Comparison of ENCODE assay signal across 17 cellular contexts in genomic region chr11:64314805-64315561, GRCh38. TPM values are rescaled to one million over a fixed set of nuclear protein-coding genes. Genes with fewer than 3 reads are reported as not detected.
A peak's percentile ranks its signal among the peaks of the same experiment; 100 is the strongest.
DNase-seq lines count a peak whose midpoint lies in the region; ATAC-seq, FAIRE-seq and TF ChIP-seq lines count a peak whose summit lies in the region.
"Had no signal": no experiment of that assay in that cellular context is flagged by ENCODE, and none has a peak within 500 bp of the region (broad histone marks: within the 10 kb centered on the region; RNA-seq: fewer than 3 reads in every experiment).

No MANE protein-coding gene starts in this region.

- no peaks in the 10 kb centered on the region for H4K20me1 ChIP-seq in OCI-LY7 (ENCODE audit: insufficient read depth, low read length)
- H4K20me1 ChIP-seq in H1 (replicated peaks in 1 of 2; ENCODE audit: control insufficient read depth in 1 of 2, insufficient read depth in 2 of 2, low read length in 2 of 2) = peaks cover 0 to 3% of the 10 kb centered on the region in 2 experiments

- no peak overlapping the region for H3K9ac ChIP-seq in H1 (replicated peaks in 1 of 4; ENCODE audit: extremely low read depth in 1 of 4, low read depth in 3 of 4, low read length in 3 of 4)

- H3K27ac ChIP-seq in OCI-LY7 (ENCODE audit: low read depth, low read length, poor library complexity, severe bottlenecking) = no peak overlapping the region
- H3K27ac ChIP-seq in H1 (ENCODE audit: low read depth, low read length) = no peak overlapping the region
- peak overlapping the region in 3 of 4 donors; percentile 41 to 63 (median 47) for H3K27ac ChIP-seq in sigmoid colon
- H3K27ac ChIP-seq: thyroid gland had no signal

- no TSS peak for BruUV-seq in OCI-LY7 (replicated peaks; lab: Mats Ljungman, UMichigan)

- H3K4me3 ChIP-seq in OCI-LY7 (ENCODE audit: low read depth, low read length, poor library complexity, severe bottlenecking) = no peak overlapping the region
- H3K4me3 ChIP-seq in H1 (ENCODE audit: extremely low read depth in 1 of 4, insufficient read depth in 2 of 4, low read depth in 3 of 4, low read length in 4 of 4) = no peak overlapping the region
- no peak overlapping the region for H3K4me3 ChIP-seq in sigmoid colon
- H3K4me3 ChIP-seq: ovary, thyroid gland had no signal

- peaks cover 9% of the 10 kb centered on the region; the same call in 1 of the 2 replicates for H3K79me1 ChIP-seq in H1 (ENCODE audit: low read depth, low read length)

- POLR2A ChIA-PET in OCI-LY7 (lab: Charles Lee) = no interaction called here
- POLR2A ChIA-PET in H1 (lab: Charles Lee; ENCODE audit: partially characterized antibody) = interaction anchor here (0.7 to 6.6 kb wide), 7 partner anchors 7 to 68 kb away, joined by 3 to 61 read pairs (median 3); partner anchors contain the start of gene ESRRA

- no peak overlapping the region for H3K56ac ChIP-seq in H1 (replicated peaks; ENCODE audit: insufficient read length, low read depth, low read length)

- H3K27me3 ChIP-seq in H1 (replicated peaks in 1 of 4; ENCODE audit: control insufficient read depth in 3 of 4, extremely low read depth in 1 of 4, insufficient read depth in 3 of 4, low read length in 3 of 4) = no peaks in the 10 kb centered on the region
- H3K27me3 ChIP-seq in sigmoid colon = no peaks in the 10 kb centered on the region
- H3K27me3 ChIP-seq: ovary, thyroid gland had no signal

- no peak overlapping the region for H2AFZ ChIP-seq in OCI-LY7 (ENCODE audit: low read length)
- no peak overlapping the region for H2AFZ ChIP-seq in H1 (ENCODE audit: low read length)

- H3K4me1 ChIP-seq in OCI-LY7 (ENCODE audit: insufficient read depth, low read length, poor library complexity, severe bottlenecking) (peaks cover 29% of the 10 kb centered on the region), H1 (replicated peaks in 1 of 4; ENCODE audit: control insufficient read depth in 3 of 4, insufficient read depth in 4 of 4, low read length in 3 of 4) (peaks cover 0 to 5% (median 3%) of the 10 kb centered on the region in 4 experiments; a peak in 5 of 7 replicates), sigmoid colon (peaks cover 0 to 24% (median 22%) of the 10 kb centered on the region in 4 donors)

- no peak overlapping the region for H4K5ac ChIP-seq in H1 (ENCODE audit: insufficient read length, low read depth, low read length)

- H3K4me2 ChIP-seq in OCI-LY7 (ENCODE audit: low read length) (peak overlapping the region; percentile 77; the same call in 1 of the 2 replicates), H1 (ENCODE audit: insufficient read depth in 1 of 2, low read depth in 2 of 2, low read length in 2 of 2) (no peak overlapping the region)

- no peak for TF ChIP-seq RAD21 in H1 (IDR thresholded peaks at IDR 0.05 in 1 of 2, conservative IDR thresholded peaks at IDR 0.05 in 1 of 2; ENCODE audit: low read depth in 2 of 2, low read length in 2 of 2)

- no peak overlapping the region for H2BK15ac ChIP-seq in H1 (ENCODE audit: low read length)

- CTCF ChIA-PET in activated CD8-positive, alpha-beta memory T cell treated with anti-CD3 and anti-CD28 coated beads, Interleukin-2, amount 10 ng/mL, durations not matched to agents 7 days and 5 days (lab: Charles Lee) = no interaction called here
- CTCF ChIA-PET in OCI-LY7 (lab: Charles Lee; ENCODE audit: unreplicated experiment) (no interaction called here), H1 (lab: Charles Lee; ENCODE audit: partially characterized antibody) (interaction anchor here (0.5 to 20.8 kb wide), 7 partner anchors 11 to 1132 kb away, joined by 3 to 614 read pairs (median 3); partner anchors contain the start of genes CATSPERZ and CCDC88B)

- TF ChIP-seq CTCF in OCI-LY7 (conservative IDR thresholded peaks at IDR 0.05; ENCODE audit: low read length) = 0 out of 2 replicates have a peak, but pooled peaks have one; percentile 22
- peak in 1 of 3 experiments; percentile 27; a peak in 1 of 4 replicates for TF ChIP-seq CTCF in H1 (IDR thresholded peaks at IDR 0.05; ENCODE audit: control extremely low read depth in 1 of 3, insufficient read depth in 1 of 3, low read depth in 1 of 3, low read length in 3 of 3)
- no peak for TF ChIP-seq CTCF in sigmoid colon (IDR thresholded peaks at IDR 0.05)

- H3K79me2 ChIP-seq in OCI-LY7 (ENCODE audit: insufficient read depth, low read depth, low read length) (peaks cover 17% of the 10 kb centered on the region; the same call in 1 of the 2 replicates), H1 (ENCODE audit: control insufficient read depth in 1 of 2, insufficient read depth in 2 of 2, low read length in 2 of 2) (peaks cover 0 to 22% of the 10 kb centered on the region in 2 experiments; a peak in 2 of 4 replicates)

- H3K23ac ChIP-seq in H1 (ENCODE audit: insufficient read length) = no peak overlapping the region

- H3K14ac ChIP-seq in H1 (ENCODE audit: insufficient read length) = no peak overlapping the region

- H2BK12ac ChIP-seq in H1 (ENCODE audit: low read depth, low read length) = no peak overlapping the region

- no peak for ATAC-seq in activated CD8-positive, alpha-beta memory T cell treated with anti-CD3 and anti-CD28 coated beads, Interleukin-2, amount 10 ng/mL, durations not matched to agents 7 days and 5 days
- no peak for ATAC-seq in GM21447 (IDR thresholded peaks at IDR 0.05; ENCODE audit: unreplicated experiment)

- H3K9me3 Mint-ChIP-seq in activated CD8-positive, alpha-beta memory T cell treated with anti-CD3 and anti-CD28 coated beads, Interleukin-2, amount 10 ng/mL, durations not matched to agents 7 days and 5 days (ENCODE audit: low read depth) = no peaks in the 10 kb centered on the region

- H3K18ac ChIP-seq in H1 (ENCODE audit: extremely low read depth, low read length) = no peak overlapping the region

- no peaks in the 10 kb centered on the region for H3K9me3 ChIP-seq in OCI-LY7 (ENCODE audit: low read length)
- H3K9me3 ChIP-seq in H1 (ENCODE audit: insufficient read depth in 2 of 2, low read depth in 1 of 2, low read length in 1 of 2) = no peaks in the 10 kb centered on the region
- H3K9me3 ChIP-seq in sigmoid colon = no peaks in the 10 kb centered on the region
- H3K9me3 ChIP-seq: ovary, thyroid gland had no signal

- H2BK20ac ChIP-seq in H1 (ENCODE audit: low read length) = no peak overlapping the region

- no peak overlapping the region for H3K4ac ChIP-seq in H1 (replicated peaks; ENCODE audit: insufficient read length, low read depth, low read length)

- 0 out of 2 replicates have a peak overlapping the region, but pooled peaks have one; percentile 8 for H4K8ac ChIP-seq in H1 (ENCODE audit: extremely low read depth, insufficient read depth, low read length)

- H3K27ac Mint-ChIP-seq in activated CD8-positive, alpha-beta memory T cell treated with anti-CD3 and anti-CD28 coated beads, Interleukin-2, amount 10 ng/mL, durations not matched to agents 7 days and 5 days = no peak overlapping the region

- H3K4me3 Mint-ChIP-seq in activated CD8-positive, alpha-beta memory T cell treated with anti-CD3 and anti-CD28 coated beads, Interleukin-2, amount 10 ng/mL, durations not matched to agents 7 days and 5 days = no peak overlapping the region

- no peaks in the 10 kb centered on the region for H3K27me3 Mint-ChIP-seq in activated CD8-positive, alpha-beta memory T cell treated with anti-CD3 and anti-CD28 coated beads, Interleukin-2, amount 10 ng/mL, durations not matched to agents 7 days and 5 days

- no peak for FAIRE-seq in H1 (lab: Jason Lieb, UNC)

- TF ChIP-seq POLR2A in H1 (IDR thresholded peaks at IDR 0.05; ENCODE audit: control extremely low read depth in 1 of 2, low read depth in 2 of 2, low read length in 2 of 2) (no peak), sigmoid colon (IDR thresholded peaks at IDR 0.05) (no peak)

- H3K9me2 ChIP-seq in OCI-LY7 (ENCODE audit: insufficient read depth, low read length) = no peaks in the 10 kb centered on the region

- 95% methylated on average over 23 of the region's 24 CpGs; no CpG with 5 or more reads in 1 of the 2 experiments for WGBS in H1 (ENCODE audit: extremely low coverage in 1 of 2, insufficient coverage in 1 of 2, insufficient read length in 1 of 2, insufficient replicate concordance in 2 of 2, low coverage in 1 of 2, low lambda C conversion rate in 2 of 2, missing lambda C conversion rate in 1 of 2), 2 experiments
- WGBS in sigmoid colon, 2 donors = 78 to 91% methylated on average over 24 of the region's 24 CpGs

- H2BK120ac ChIP-seq in H1 (replicated peaks; ENCODE audit: low read depth, low read length) = no peak overlapping the region

- H4K91ac ChIP-seq in H1 (replicated peaks; ENCODE audit: insufficient read length, low read length) = no peak overlapping the region

- no peak overlapping the region for H2BK5ac ChIP-seq in H1 (ENCODE audit: low read depth, low read length)

- intact Hi-C loops in OCI-LY7 (cut with micrococcal nuclease; ENCODE audit: unreplicated experiment) = no loop called here
- intact Hi-C loops in sigmoid colon (cut with DNase I) = no loop called here

- peaks cover 67% of the 10 kb centered on the region for H3K36me3 ChIP-seq in OCI-LY7 (ENCODE audit: insufficient read depth, low read length)
- peaks cover 0 to 16% (median 10%) of the 10 kb centered on the region in 4 experiments; a peak in 7 of 8 replicates for H3K36me3 ChIP-seq in H1 (ENCODE audit: control insufficient read depth in 2 of 4, insufficient read depth in 4 of 4, low read length in 3 of 4)
- H3K36me3 ChIP-seq in sigmoid colon = peaks cover 10 to 27% (median 17%) of the 10 kb centered on the region in 4 donors
- H3K36me3 ChIP-seq: ovary had no signal

- DNase-seq in activated CD8-positive, alpha-beta memory T cell treated with anti-CD3 and anti-CD28 coated beads, Interleukin-2, amount 10 ng/mL, durations not matched to agents 7 days and 5 days = peak; percentile 40
- no peak for DNase-seq in activated CD8-positive, alpha-beta memory T cell treated with anti-CD3 and anti-CD28 coated beads, Interleukin-2, amount 50 U/mL, for 4 hours
- no peak for DNase-seq in OCI-LY7 (ENCODE audit: low spot score)
- DNase-seq in H1 (ENCODE audit: low read depth in 1 of 2, low spot score in 2 of 2) = no peak
- no peak for DNase-seq in sigmoid colon
- DNase-seq in HT-29 (ENCODE audit: low spot score) = no peak
- no peak for DNase-seq in GF-D8 (lab: John Stamatoyannopoulos, UW)
- DNase-seq: activated CD8-positive, alpha-beta memory T cell treated with anti-CD3 and anti-CD28 coated beads for 24 hours; DMS 273 treated with DMSO at 0.1 percent for 48 hours; NCI-H1417; NCI-H524; thyroid gland had no signal

- TF ChIP-seq EP300 in H1 (IDR thresholded peaks at IDR 0.05; ENCODE audit: borderline replicate concordance in 1 of 2, low read depth in 2 of 2, low read length in 2 of 2) = no peak
- TF ChIP-seq EP300 in sigmoid colon (IDR thresholded peaks at IDR 0.05) = no peak

- H3K36me3 Mint-ChIP-seq in activated CD8-positive, alpha-beta memory T cell treated with anti-CD3 and anti-CD28 coated beads, Interleukin-2, amount 10 ng/mL, durations not matched to agents 7 days and 5 days = peaks cover 22% of the 10 kb centered on the region

- H3K4me1 Mint-ChIP-seq in activated CD8-positive, alpha-beta memory T cell treated with anti-CD3 and anti-CD28 coated beads, Interleukin-2, amount 10 ng/mL, durations not matched to agents 7 days and 5 days = peaks cover 50% of the 10 kb centered on the region

- peaks cover 5% of the 10 kb centered on the region; the same call in 1 of the 2 replicates for H3K23me2 ChIP-seq in H1 (ENCODE audit: low read depth, low read length)

- no peak overlapping the region for H2AK5ac ChIP-seq in H1 (ENCODE audit: low read depth, low read length)

RNA-seq across cellular contexts. Expression of gene TRMT112, which starts 2.4 kb away (rescaled TPM):
- total RNA-seq in activated CD8-positive, alpha-beta memory T cell treated with anti-CD3 and anti-CD28 coated beads, Interleukin-2, amount 10 ng/mL, durations not matched to agents 7 days and 5 days = 100 to 1,000 TPM; 134 to 153 TPM
- 322 and 414 TPM in 2 replicates for total RNA-seq in OCI-LY7 (2014; rRNA removed; shearing (Covaris generic))
- total RNA-seq in OCI-LY7 (2022) = 198 and 205 TPM in 2 replicates
- total RNA-seq in H1 (2021; fragmentation: NEBNext Ultra II Directional; extraction: Animal tissue kit (Norgen Biotek cat#: 25700)) = 300 and 326 TPM in 2 replicates
- 650 and 707 TPM in 2 replicates for polyA plus RNA-seq in H1 (2011; rRNA removed)
- 604 TPM for polyA plus RNA-seq in H1 (2011; cell fraction: cytosol; rRNA removed)
- 183 TPM for polyA plus RNA-seq in H1 (2011; cell fraction: nucleus; rRNA removed)
- 380 to 473 TPM (median 438 TPM) in 4 replicates for polyA plus RNA-seq in H1 (2012, experiment 1 of 2)
- 1,230 TPM for polyA plus RNA-seq in H1 (2012, experiment 2 of 2)
- polyA plus RNA-seq in H1 (2013, experiment 1 of 2) = 542 TPM
- polyA plus RNA-seq in H1 (2013, experiment 2 of 2) = 524 TPM
- polyA minus RNA-seq in H1 (2011; rRNA and poly(A)+ RNA removed) = 31.9 and 44.7 TPM in 2 replicates
- polyA minus RNA-seq in H1 (2011; cell fraction: cytosol; rRNA and poly(A)+ RNA removed) = 101 TPM
- polyA minus RNA-seq in H1 (2011; cell fraction: nucleus; rRNA and poly(A)+ RNA removed) = 54.3 TPM
- 100 to 1,000 TPM; 182 to 353 (median 269) TPM for total RNA-seq in sigmoid colon
- 100 to 1,000 TPM; 148 to 232 (median 168) TPM for polyA plus RNA-seq in sigmoid colon
- total RNA-seq in HT-29 (2014; rRNA removed; shearing (Covaris generic)) = 503 and 525 TPM in 2 replicates

RNA-seq across cellular contexts. Expression of gene PRDX5, which starts 2.9 kb away (rescaled TPM):
- 100 to 1,000 TPM; 125 to 163 TPM for total RNA-seq in activated CD8-positive, alpha-beta memory T cell treated with anti-CD3 and anti-CD28 coated beads, Interleukin-2, amount 10 ng/mL, durations not matched to agents 7 days and 5 days
- total RNA-seq in OCI-LY7 (2014; rRNA removed; shearing (Covaris generic)) = 177 and 200 TPM in 2 replicates
- total RNA-seq in OCI-LY7 (2022) = 168 and 217 TPM in 2 replicates
- 201 and 225 TPM in 2 replicates for total RNA-seq in H1 (2021; fragmentation: NEBNext Ultra II Directional; extraction: Animal tissue kit (Norgen Biotek cat#: 25700))
- 582 and 631 TPM in 2 replicates for polyA plus RNA-seq in H1 (2011; rRNA removed)
- 623 TPM for polyA plus RNA-seq in H1 (2011; cell fraction: cytosol; rRNA removed)
- 281 TPM for polyA plus RNA-seq in H1 (2011; cell fraction: nucleus; rRNA removed)
- polyA plus RNA-seq in H1 (2012, experiment 1 of 2) = 323 to 414 TPM (median 375 TPM) in 4 replicates
- polyA plus RNA-seq in H1 (2012, experiment 2 of 2) = 341 TPM
- 135 TPM for polyA plus RNA-seq in H1 (2013, experiment 1 of 2)
- polyA plus RNA-seq in H1 (2013, experiment 2 of 2) = 134 TPM
- polyA minus RNA-seq in H1 (2011; rRNA and poly(A)+ RNA removed) = 60.4 and 79.8 TPM in 2 replicates
- polyA minus RNA-seq in H1 (2011; cell fraction: cytosol; rRNA and poly(A)+ RNA removed) = 77.1 TPM
- 54.4 TPM for polyA minus RNA-seq in H1 (2011; cell fraction: nucleus; rRNA and poly(A)+ RNA removed)
- total RNA-seq in sigmoid colon = 100 to 1,000 TPM; 169 to 269 (median 215) TPM
- 1,000 to 10,000 TPM in 1 of 3 donors, 100 to 1,000 TPM in 2; 596 to 1,045 (median 779) TPM for polyA plus RNA-seq in sigmoid colon
- total RNA-seq in HT-29 (2014; rRNA removed; shearing (Covaris generic)) = 254 and 276 TPM in 2 replicates

RNA-seq across cellular contexts. Expression of gene ESRRA, which starts 9.7 kb away (rescaled TPM):
- 10 to 100 TPM; 46.6 to 54.0 TPM for total RNA-seq in activated CD8-positive, alpha-beta memory T cell treated with anti-CD3 and anti-CD28 coated beads, Interleukin-2, amount 10 ng/mL, durations not matched to agents 7 days and 5 days
- total RNA-seq in OCI-LY7 (2014; rRNA removed; shearing (Covaris generic)) = 28.6 and 42.3 TPM in 2 replicates
- total RNA-seq in OCI-LY7 (2022) (44.9 and 57.8 TPM in 2 replicates), sigmoid colon (10 to 100 TPM; 39.9 to 48.7 (median 45.3) TPM)
- 36.1 and 37.0 TPM in 2 replicates for total RNA-seq in H1 (2021; fragmentation: NEBNext Ultra II Directional; extraction: Animal tissue kit (Norgen Biotek cat#: 25700))
- polyA plus RNA-seq in H1 (2011; rRNA removed) (18.2 and 20.9 TPM in 2 replicates), sigmoid colon (100 to 1,000 TPM; 151 to 244 (median 219) TPM)
- 24.8 TPM for polyA plus RNA-seq in H1 (2011; cell fraction: cytosol; rRNA removed)
- 29.9 TPM for polyA plus RNA-seq in H1 (2011; cell fraction: nucleus; rRNA removed)
- polyA plus RNA-seq in H1 (2012, experiment 1 of 2) = 24.8 to 32.6 TPM (median 31.0 TPM) in 4 replicates
- polyA plus RNA-seq in H1 (2012, experiment 2 of 2) = 28.6 TPM
- 13.1 TPM for polyA plus RNA-seq in H1 (2013, experiment 1 of 2)
- polyA plus RNA-seq in H1 (2013, experiment 2 of 2) = 13.3 TPM
- polyA minus RNA-seq in H1 (2011; rRNA and poly(A)+ RNA removed) = 9.2 and 9.3 TPM in 2 replicates
- polyA minus RNA-seq in H1 (2011; cell fraction: cytosol; rRNA and poly(A)+ RNA removed) = 19.5 TPM
- polyA minus RNA-seq in H1 (2011; cell fraction: nucleus; rRNA and poly(A)+ RNA removed) = 13.9 TPM
- total RNA-seq in HT-29 (2014; rRNA removed; shearing (Covaris generic)) = 180 TPM in 2 replicates

RNA-seq across cellular contexts. Expression of gene CATSPERZ, which starts 14.8 kb away (rescaled TPM):
- total RNA-seq in activated CD8-positive, alpha-beta memory T cell treated with anti-CD3 and anti-CD28 coated beads, Interleukin-2, amount 10 ng/mL, durations not matched to agents 7 days and 5 days = not detected
- 0.38 and 3.2 TPM in 2 replicates for total RNA-seq in OCI-LY7 (2014; rRNA removed; shearing (Covaris generic))
- 1.4 TPM in 1 of 2 replicates, not detected in the other for total RNA-seq in OCI-LY7 (2022)
- total RNA-seq in H1 (2021; fragmentation: NEBNext Ultra II Directional; extraction: Animal tissue kit (Norgen Biotek cat#: 25700)) = not detected in 2 replicates
- polyA plus RNA-seq in H1 (2011; rRNA removed) = 0.77 and 1.1 TPM in 2 replicates
- 0.85 TPM for polyA plus RNA-seq in H1 (2011; cell fraction: cytosol; rRNA removed)
- 1.6 TPM for polyA plus RNA-seq in H1 (2011; cell fraction: nucleus; rRNA removed)
- 0.46 to 0.96 TPM (median 0.73 TPM) in 3 of 4 replicates, not detected in the other for polyA plus RNA-seq in H1 (2012, experiment 1 of 2)
- 0.71 TPM for polyA plus RNA-seq in H1 (2012, experiment 2 of 2)
- polyA plus RNA-seq in H1 (2013, experiment 1 of 2) = 0.49 TPM
- 0.66 TPM for polyA plus RNA-seq in H1 (2013, experiment 2 of 2)
- polyA minus RNA-seq in H1 (2011; rRNA and poly(A)+ RNA removed) = not detected in 2 replicates
- not detected for polyA minus RNA-seq in H1 (2011; cell fraction: cytosol; rRNA and poly(A)+ RNA removed)
- not detected for polyA minus RNA-seq in H1 (2011; cell fraction: nucleus; rRNA and poly(A)+ RNA removed)
- total RNA-seq in sigmoid colon = not detected
- 1 to 10 TPM in 2 of 3 donors, not detected in 1; 1.1 to 1.4 TPM for polyA plus RNA-seq in sigmoid colon
- total RNA-seq in HT-29 (2014; rRNA removed; shearing (Covaris generic)) = 1.4 and 2.3 TPM in 2 replicates
- total RNA-seq: lower leg skin, ovary had no signal
- polyA plus RNA-seq: ovary had no signal

RNA-seq across cellular contexts. Expression of gene KCNK4, which starts 23.9 kb away (rescaled TPM):
- under 1 TPM in 1 of 2 experiments, not detected in 1; 0.29 TPM for total RNA-seq in activated CD8-positive, alpha-beta memory T cell treated with anti-CD3 and anti-CD28 coated beads, Interleukin-2, amount 10 ng/mL, durations not matched to agents 7 days and 5 days
- total RNA-seq in OCI-LY7 (2014; rRNA removed; shearing (Covaris generic)) = 0.95 TPM in 1 of 2 replicates, not detected in the other
- total RNA-seq in OCI-LY7 (2022) (0.80 and 0.92 TPM in 2 replicates), sigmoid colon (under 1 TPM in 1 of 4 donors, not detected in 3; 0.71 TPM)
- 0.19 TPM in 1 of 2 replicates, not detected in the other for total RNA-seq in H1 (2021; fragmentation: NEBNext Ultra II Directional; extraction: Animal tissue kit (Norgen Biotek cat#: 25700))
- polyA plus RNA-seq in H1 (2011; rRNA removed) (not detected in 2 replicates), sigmoid colon (not detected)
- not detected for polyA plus RNA-seq in H1 (2011; cell fraction: cytosol; rRNA removed)
- polyA plus RNA-seq in H1 (2011; cell fraction: nucleus; rRNA removed) = 0.33 TPM
- polyA plus RNA-seq in H1 (2012, experiment 1 of 2) = 0.12 to 0.18 TPM in 2 of 4 replicates, not detected in the others
- 0.12 TPM for polyA plus RNA-seq in H1 (2012, experiment 2 of 2)
- polyA plus RNA-seq in H1 (2013, experiment 1 of 2) = 0.16 TPM
- polyA plus RNA-seq in H1 (2013, experiment 2 of 2) = 0.11 TPM
- polyA minus RNA-seq in H1 (2011; rRNA and poly(A)+ RNA removed) = not detected in 2 replicates
- not detected for polyA minus RNA-seq in H1 (2011; cell fraction: cytosol; rRNA and poly(A)+ RNA removed)
- polyA minus RNA-seq in H1 (2011; cell fraction: nucleus; rRNA and poly(A)+ RNA removed) = not detected
- total RNA-seq in HT-29 (2014; rRNA removed; shearing (Covaris generic)) = not detected in 2 replicates
- total RNA-seq: lower leg skin, ovary, RPMI7951, thyroid gland had no signal
- polyA plus RNA-seq: esophagus, ovary had no signal

Comparison
In these comparisons a context has a peak if more than half of its experiments do, and no peak if none do; other contexts are left out.
1. H3K27ac ChIP-seq: peak in sigmoid colon (3 of 4); none in OCI-LY7 (single experiment) and H1 (single experiment).